ENCODE assay signal across 14 cellular contexts in genomic region chr16:56411624-56412023, GRCh38. TPM values are rescaled to one million over a fixed set of nuclear protein-coding genes. Genes with fewer than 3 reads are reported as not detected.
DNase-seq lines count a peak whose midpoint lies in the region; ATAC-seq and TF ChIP-seq lines count a peak whose summit lies in the region.
"Had no signal": no experiment of that assay in that cellular context is flagged by ENCODE, and none has a peak within 500 bp of the region (broad histone marks: within the 10 kb centered on the region; RNA-seq: fewer than 3 reads in every experiment).

No MANE protein-coding gene starts in this region.

- H3K27me3 Mint-ChIP-seq in MCF 10A (ENCODE audit: insufficient read depth, unreplicated experiment) (no peaks in the 10 kb centered on the region), endothelial cell (ENCODE audit: unreplicated experiment) (no peaks in the 10 kb centered on the region)
- H3K27me3 Mint-ChIP-seq: CD8-positive, alpha-beta memory T cell had no signal

- H3K4me1 Mint-ChIP-seq in MCF 10A (ENCODE audit: insufficient read depth, unreplicated experiment) (peaks cover 20% of the 10 kb centered on the region), endothelial cell (ENCODE audit: unreplicated experiment) (no peaks in the 10 kb centered on the region)

- no peak for TF ChIP-seq POLR2A in breast epithelium (IDR thresholded peaks at IDR 0.05)

- TF ChIP-seq CTCF in MCF 10A (IDR thresholded peaks at IDR 0.05; ENCODE audit: unreplicated experiment), result no peak
- TF ChIP-seq CTCF in breast epithelium (IDR thresholded peaks at IDR 0.05), result no peak
- TF ChIP-seq CTCF in endothelial cell (IDR thresholded peaks at IDR 0.05; ENCODE audit: unreplicated experiment), result no peak
- no peak for TF ChIP-seq CTCF in psoas muscle (IDR thresholded peaks at IDR 0.05)

- H3K27me3 ChIP-seq in breast epithelium (no peaks in the 10 kb centered on the region), psoas muscle (ENCODE audit: insufficient read depth in 3 of 3, low read length in 2 of 3) (no peaks in the 10 kb centered on the region)
- H3K27me3 ChIP-seq: BLaER1 had no signal

- CTCF ChIA-PET in MCF 10A (lab: Yijun Ruan, JAX), result interaction anchor here (1.4 kb wide), 1 partner anchor 33 kb away, joined by 3 read pairs; no protein-coding TSS in a partner anchor

- no peaks in the 10 kb centered on the region for H3K9me3 Mint-ChIP-seq in MCF 10A (ENCODE audit: unreplicated experiment)
- H3K9me3 Mint-ChIP-seq in endothelial cell (ENCODE audit: unreplicated experiment), result no peaks in the 10 kb centered on the region
- H3K9me3 Mint-ChIP-seq: CD8-positive, alpha-beta memory T cell had no signal

- no peak overlapping the region for H3K4me3 ChIP-seq in breast epithelium
- no peak overlapping the region for H3K4me3 ChIP-seq in psoas muscle
- H3K4me3 ChIP-seq: BLaER1, GM23248 had no signal

- H3K4me1 ChIP-seq in breast epithelium (no peaks in the 10 kb centered on the region), psoas muscle (peaks cover 59% of the 10 kb centered on the region)

- TSS peak; percentile 5 for BruUV-seq in MCF 10A (replicated peaks; lab: Mats Ljungman, UMichigan)

- no peak for DNase-seq in MCF 10A (ENCODE audit: unreplicated experiment)
- no peak for DNase-seq in breast epithelium (ENCODE audit: low spot score in 2 of 2)
- no peak for DNase-seq in endothelial cell (ENCODE audit: low spot score)
- DNase-seq in psoas muscle, result no peak
- DNase-seq in NCI-H1092 treated with DMSO at 0.1 percent for 48 hours (lab: John Stamatoyannopoulos, UW), result no peak
- DNase-seq in left ventricle myocardium superior, result no peak
- DNase-seq: AML-193; CD8-positive, alpha-beta memory T cell; DMS53; GM23248; H7 had no signal

- peak; percentile 31 to 84 (median 82) for ATAC-seq in psoas muscle
- no peak for ATAC-seq in left ventricle myocardium superior
- no peak for ATAC-seq in HG02610 (IDR thresholded peaks at IDR 0.05; ENCODE audit: unreplicated experiment)

- peaks cover 34% of the 10 kb centered on the region for H3K36me3 Mint-ChIP-seq in MCF 10A (ENCODE audit: insufficient read depth, unreplicated experiment)
- H3K36me3 Mint-ChIP-seq in endothelial cell (ENCODE audit: low read depth, unreplicated experiment), result peaks cover 19% of the 10 kb centered on the region

- H3K27ac ChIP-seq in breast epithelium (no peak overlapping the region), psoas muscle (peak overlapping the region; percentile 56)
- H3K27ac ChIP-seq: 22Rv1, BLaER1, GM23248 had no signal

- no peak overlapping the region for H3K4me3 Mint-ChIP-seq in MCF 10A (ENCODE audit: unreplicated experiment)
- H3K4me3 Mint-ChIP-seq in endothelial cell (ENCODE audit: unreplicated experiment), result peak overlapping the region; percentile 42
- H3K4me3 Mint-ChIP-seq: CD8-positive, alpha-beta memory T cell had no signal

- H3K27ac Mint-ChIP-seq in MCF 10A (ENCODE audit: low read depth, unreplicated experiment), result no peak overlapping the region
- no peak overlapping the region for H3K27ac Mint-ChIP-seq in endothelial cell (ENCODE audit: unreplicated experiment)

- no peaks in the 10 kb centered on the region for H3K9me3 ChIP-seq in breast epithelium
- H3K9me3 ChIP-seq in psoas muscle, result no peaks in the 10 kb centered on the region
- H3K9me3 ChIP-seq: BLaER1 had no signal

- POLR2A ChIA-PET in MCF 10A (lab: Yijun Ruan, JAX), result interaction anchor here (0.6 to 1.3 kb wide), 4 partner anchors 12 to 290 kb away, joined by 3 read pairs; partner anchors contain the start of gene MT1E

- no peaks in the 10 kb centered on the region for H3K36me3 ChIP-seq in breast epithelium
- H3K36me3 ChIP-seq in psoas muscle (ENCODE audit: insufficient read depth in 1 of 2, low read depth in 1 of 2), result peaks cover 12 to 63% of the 10 kb centered on the region in 2 donors

- 25 to 51% (median 43%) methylated on average over 2 of the region's 2 CpGs for WGBS in psoas muscle, 3 donors

- intact Hi-C loops in MCF 10A (cut with micrococcal nuclease), result no loop called here
- intact Hi-C loops in breast epithelium (cut with DNase I; ENCODE audit: low total_unique reads), result no loop called here
- intact Hi-C loops in psoas muscle (cut with DNase I), result no loop called here
- intact Hi-C loops in left ventricle myocardium superior (cut with micrococcal nuclease), result no loop called here

RNA-seq across cellular contexts. Expression of gene AMFR, which starts 13.7 kb away (rescaled TPM):
- total RNA-seq in MCF 10A (2022) (97.2 and 109 TPM in 2 replicates), breast epithelium (100 to 1,000 TPM; 156 to 205 (median 188) TPM), endothelial cell (ENCODE audit: unreplicated experiment) (90.7 TPM), psoas muscle (100 to 1,000 TPM; 146 to 270 (median 194) TPM), left ventricle myocardium superior (59.1 TPM)
- 100 to 1,000 TPM; 106 to 453 (median 160) TPM for polyA plus RNA-seq in psoas muscle

RNA-seq across cellular contexts. Expression of gene NUDT21, which starts 39.5 kb away (rescaled TPM):
- total RNA-seq in MCF 10A (2022) (81.7 and 83.4 TPM in 2 replicates), breast epithelium (10 to 100 TPM; 53.9 to 65.3 (median 54.1) TPM), endothelial cell (ENCODE audit: unreplicated experiment) (126 TPM), psoas muscle (10 to 100 TPM; 41.1 to 52.4 (median 48.5) TPM), left ventricle myocardium superior (66.3 TPM)
- 10 to 100 TPM; 16.9 to 39.0 (median 28.6) TPM for polyA plus RNA-seq in psoas muscle

RNA-seq across cellular contexts. Expression of gene OGFOD1, which starts 39.7 kb away (rescaled TPM):
- total RNA-seq in MCF 10A (2022) (68.5 and 72.5 TPM in 2 replicates), breast epithelium (10 to 100 TPM; 21.4 to 36.3 (median 25.2) TPM), endothelial cell (ENCODE audit: unreplicated experiment) (24.8 TPM), psoas muscle (10 to 100 TPM; 56.3 to 97.6 (median 73.4) TPM), left ventricle myocardium superior (27.1 TPM)
- 100 to 1,000 TPM in 1 of 3 donors, 10 to 100 TPM in 2; 40.9 to 100 (median 42.6) TPM for polyA plus RNA-seq in psoas muscle

Comparison
In these comparisons a context has a peak if more than half of its experiments do, and no peak if none do; other contexts are left out.
1. ATAC-seq: peak in psoas muscle (4 of 4); none in left ventricle myocardium superior (single experiment) and HG02610 (single experiment).